ENCODE assay signal across 8 cellular contexts in genomic region chr20:41693136-41693979, GRCh38.
DNase-seq lines count a peak whose midpoint lies in the region; ATAC-seq and TF ChIP-seq lines count a peak whose summit lies in the region.

No MANE protein-coding gene starts in this region.

- ATAC-seq in GM18498 (IDR thresholded peaks at IDR 0.05; ENCODE audit: unreplicated experiment) (peak; percentile 86), HG02884 (IDR thresholded peaks at IDR 0.05; ENCODE audit: unreplicated experiment) (peak; percentile 84)

- in situ Hi-C loops in astrocyte of the cerebellum (cut with HindIII; ENCODE audit: low sequenced_read_pairs) = no loop called here

- H3K4me3 ChIP-seq in astrocyte of the cerebellum (ENCODE audit: low read depth, low read length) = peak overlapping the region; percentile 55

- peak; percentile 46 for TF ChIP-seq CTCF in astrocyte of the cerebellum (IDR thresholded peaks at IDR 0.05; ENCODE audit: low read depth, low read length, missing control alignments)

- DNase-seq in NCI-H1694 (lab: John Stamatoyannopoulos, UW) = peak; percentile 78
- DNase-seq in T-helper 2 cell = peak; percentile 31 to 96 (median 70)
- DNase-seq in astrocyte of the cerebellum (ENCODE audit: low read depth) = peak; percentile 68
- DNase-seq in hypothalamus (lab: John Stamatoyannopoulos, UW) = peak; percentile 7 to 96 (median 75)
- DNase-seq in retina = peak; percentile 93
- no peak for DNase-seq in cortex of kidney (lab: John Stamatoyannopoulos, UW)
